ENCODE assay signal across 18 cellular contexts in the genomic region with DNA sequence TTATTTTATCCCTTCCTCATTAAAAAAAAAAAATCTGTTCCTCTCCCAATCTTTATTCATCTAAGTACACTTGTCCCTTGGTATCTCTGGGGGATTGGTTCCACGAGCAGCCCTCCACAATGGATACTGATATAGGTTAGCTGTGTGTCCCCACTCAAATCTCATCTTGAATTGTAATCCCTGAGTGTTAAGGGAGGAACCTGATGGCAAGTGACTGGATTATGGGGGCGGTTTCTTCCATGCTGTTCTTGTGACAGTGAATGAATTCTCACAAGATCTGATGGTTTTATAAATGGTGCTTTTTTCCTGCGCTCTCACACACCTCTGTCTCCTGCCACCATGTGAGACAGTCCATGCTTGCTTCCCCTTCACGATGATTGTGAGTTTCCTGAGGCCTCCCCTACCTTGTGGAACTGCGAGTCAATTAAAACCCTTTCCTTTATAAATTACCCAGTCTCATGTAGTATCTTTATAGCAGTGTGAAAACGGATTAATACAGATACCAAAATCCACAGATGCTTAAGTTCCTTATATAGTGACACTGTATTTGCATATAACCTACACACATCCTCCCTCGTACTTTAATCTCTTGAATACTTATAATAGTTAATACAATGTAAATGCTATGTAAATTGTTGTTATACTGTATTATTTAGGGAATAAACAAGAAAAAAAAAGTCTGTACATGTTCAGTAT.
DNase-seq lines count a peak whose midpoint lies in the region; ATAC-seq and TF ChIP-seq lines count a peak whose summit lies in the region.
"Had no signal": no experiment of that assay in that cellular context is flagged by ENCODE, and none has a peak within 500 bp of the region (broad histone marks: within the 10 kb centered on the region; RNA-seq: fewer than 3 reads in every experiment).

No MANE protein-coding gene starts in this region.

- no peak for TF ChIP-seq CTCF in GM12865 (IDR thresholded peaks at IDR 0.05; ENCODE audit: insufficient read depth, low read depth, low read length, missing control alignments)

- H3K4me3 Mint-ChIP-seq in immature natural killer cell: no peak overlapping the region
- H3K4me3 Mint-ChIP-seq: activated CD4-positive, alpha-beta T cell treated with anti-CD3 and anti-CD28 coated beads, Interleukin-2, amount 10 ng/mL, durations not matched to agents 24 days and 14 days had no signal

- ATAC-seq in activated CD4-positive, CD25-positive, alpha-beta regulatory T cell treated with anti-CD3 and anti-CD28 coated beads, Interleukin-2, amount 50 U/mL, for 24 hours: peak; percentile 8 to 29
- no peak for ATAC-seq in GM21367 (IDR thresholded peaks at IDR 0.05; ENCODE audit: unreplicated experiment)

- TF ChIP-seq POLR2A in Raji (IDR thresholded peaks at IDR 0.05; ENCODE audit: insufficient read depth, low read depth, low read length): 0 out of 2 replicates have a peak, but pooled peaks have one; percentile 19

- no peaks in the 10 kb centered on the region for H3K9me3 Mint-ChIP-seq in immature natural killer cell
- H3K9me3 Mint-ChIP-seq: activated CD4-positive, alpha-beta T cell treated with anti-CD3 and anti-CD28 coated beads, Interleukin-2, amount 10 ng/mL, durations not matched to agents 24 days and 14 days had no signal

- no peak for DNase-seq in activated CD4-positive, CD25-positive, alpha-beta regulatory T cell treated with anti-CD3 and anti-CD28 coated beads, Interleukin-2, amount 50 U/mL, for 72 hours
- peak; percentile 64 for DNase-seq in GM12865 (ENCODE audit: low read depth)
- no peak for DNase-seq in immature natural killer cell
- DNase-seq in stimulated activated CD4-positive, alpha-beta T cell treated with anti-CD3 and anti-CD28 coated beads, Interleukin-15, amount 100 ng/mL, for 24 hours: no peak
- DNase-seq in NCI-H2227 treated with DMSO at 0.1 percent for 48 hours (lab: John Stamatoyannopoulos, UW): no peak
- DNase-seq: activated CD4-positive, alpha-beta T cell treated with anti-CD3 and anti-CD28 coated beads, Interleukin-2, amount 10 ng/mL, durations not matched to agents 24 days and 14 days; activated CD8-positive, alpha-beta memory T cell treated with anti-CD3 and anti-CD28 coated beads, Interleukin-2, amount 50 U/mL, for 48 hours; BE2C; foreskin fibroblast; IMR-90; left ventricle myocardium inferior; MG63; uterus had no signal

- no peak overlapping the region for H3K4me3 ChIP-seq in GM12865 (ENCODE audit: low read depth, low read length)
- H3K4me3 ChIP-seq: ascending aorta, left ventricle myocardium inferior, MG63, suprapubic skin, uterus had no signal

- no peaks in the 10 kb centered on the region for H3K36me3 Mint-ChIP-seq in immature natural killer cell

- H3K27me3 Mint-ChIP-seq in immature natural killer cell (ENCODE audit: low read depth in 3 of 3): peaks cover 0 to 8% (median 0%) of the 10 kb centered on the region in 3 donors
- H3K27me3 Mint-ChIP-seq: activated CD4-positive, alpha-beta T cell treated with anti-CD3 and anti-CD28 coated beads, Interleukin-2, amount 10 ng/mL, durations not matched to agents 24 days and 14 days had no signal

- peak overlapping the region in 5 of 6 donors; percentile 2 to 79 (median 41) for H3K27ac Mint-ChIP-seq in immature natural killer cell
- H3K27ac Mint-ChIP-seq: activated CD4-positive, alpha-beta T cell treated with anti-CD3 and anti-CD28 coated beads, Interleukin-2, amount 10 ng/mL, durations not matched to agents 24 days and 14 days had no signal

- peaks cover 33 to 65% of the 10 kb centered on the region in 2 donors for H3K4me1 Mint-ChIP-seq in immature natural killer cell
